10 cellular contexts compared by ENCODE assay signal in genomic region chr1:64042331-64043100, GRCh38.
DNase-seq lines count a peak whose midpoint lies in the region; TF ChIP-seq lines count a peak whose summit lies in the region.
"Had no signal": no experiment of that assay in that cellular context is flagged by ENCODE, and none has a peak within 500 bp of the region (broad histone marks: within the 10 kb centered on the region; RNA-seq: fewer than 3 reads in every experiment).

No MANE protein-coding gene starts in this region.

- BruUV-seq in OCI-LY7 (replicated peaks; lab: Mats Ljungman, UMichigan) = no TSS peak

- POLR2A ChIA-PET in AG04450 (lab: Yijun Ruan, JAX) (interaction anchor here (1.2 kb wide), 1 partner anchor 143 kb away, joined by 3 read pairs; no protein-coding TSS in a partner anchor), OCI-LY7 (lab: Charles Lee) (interaction anchor here (0.8 kb wide), 1 partner anchor 11 kb away, joined by 3 read pairs; no protein-coding TSS in a partner anchor)

- TF ChIP-seq POLR2A in ovary (IDR thresholded peaks at IDR 0.05) = no peak

- H3K36me3 ChIP-seq in ovary (no peaks in the 10 kb centered on the region), OCI-LY7 (ENCODE audit: insufficient read depth, low read length) (no peaks in the 10 kb centered on the region)

- 30 to 38% (median 33%) methylated on average over 10 of the region's 10 CpGs for WGBS in ovary, 3 donors

- H3K27ac ChIP-seq in AG04450 (ENCODE audit: low read depth, low read length) = peak overlapping the region; percentile 58
- no peak overlapping the region for H3K27ac ChIP-seq in ovary
- H3K27ac ChIP-seq in OCI-LY7 (ENCODE audit: low read depth, low read length, poor library complexity, severe bottlenecking) = no peak overlapping the region

- peaks cover 4% of the 10 kb centered on the region for H3K4me1 ChIP-seq in ovary (ENCODE audit: insufficient read depth)
- no peaks in the 10 kb centered on the region for H3K4me1 ChIP-seq in OCI-LY7 (ENCODE audit: insufficient read depth, low read length, poor library complexity, severe bottlenecking)

- TF ChIP-seq CTCF in AG04450 (IDR thresholded peaks at IDR 0.05; ENCODE audit: low read depth, low read length) = no peak
- TF ChIP-seq CTCF in ovary (IDR thresholded peaks at IDR 0.05) = no peak
- no peak for TF ChIP-seq CTCF in OCI-LY7 (conservative IDR thresholded peaks at IDR 0.05; ENCODE audit: low read length)

- H3K9me3 ChIP-seq in AG04450 (ENCODE audit: control insufficient read depth, insufficient read depth, low read length) (no peaks in the 10 kb centered on the region), ovary (no peaks in the 10 kb centered on the region), OCI-LY7 (ENCODE audit: low read length) (no peaks in the 10 kb centered on the region)

- peak; percentile 52 for TF ChIP-seq EP300 in ovary (IDR thresholded peaks at IDR 0.05)

- no peaks in the 10 kb centered on the region for H3K9me2 ChIP-seq in OCI-LY7 (ENCODE audit: insufficient read depth, low read length)

- H3K4me3 ChIP-seq in AG04450 (ENCODE audit: low read depth, low read length) = no peak overlapping the region
- H3K4me3 ChIP-seq in ovary = no peak overlapping the region
- H3K4me3 ChIP-seq in OCI-LY7 (ENCODE audit: low read depth, low read length, poor library complexity, severe bottlenecking) = no peak overlapping the region

- peak; percentile 83 for DNase-seq in AG04450 (ENCODE audit: low read depth, low spot score)
- peak; percentile 27 for DNase-seq in NCI-H69 (lab: John Stamatoyannopoulos, UW)
- DNase-seq in fibroblast of gingiva (ENCODE audit: low read depth) = peak; percentile 98
- DNase-seq in ovary = peak in 2 of 5 donors; percentile 38 to 42
- DNase-seq in NCI-H82 (lab: John Stamatoyannopoulos, UW) = no peak
- no peak for DNase-seq in activated CD4-positive, alpha-beta T cell treated with anti-CD3 and anti-CD28 coated beads for 1 hour
- DNase-seq in OCI-LY7 (ENCODE audit: low spot score) = no peak
- DNase-seq in activated T-cell treated with anti-CD3 and anti-CD28 coated beads for 4 hours = no peak
- DNase-seq: DMS53, NCI-H146 had no signal

- no peak overlapping the region for H2AFZ ChIP-seq in OCI-LY7 (ENCODE audit: low read length)

- H3K27me3 ChIP-seq in AG04450 (ENCODE audit: control insufficient read depth, insufficient read depth, low read length) (no peaks in the 10 kb centered on the region), ovary (no peaks in the 10 kb centered on the region)

- CTCF ChIA-PET in AG04450 (lab: Charles Lee) (interaction anchor here (2.0 kb wide), 1 partner anchor 368 kb away, joined by 6 read pairs; no protein-coding TSS in a partner anchor), OCI-LY7 (lab: Charles Lee; ENCODE audit: unreplicated experiment) (no interaction called here)

- no peaks in the 10 kb centered on the region for H4K20me1 ChIP-seq in OCI-LY7 (ENCODE audit: insufficient read depth, low read length)

- intact Hi-C loops in ovary (cut with DNase I) = no loop called here
- intact Hi-C loops in OCI-LY7 (cut with micrococcal nuclease; ENCODE audit: unreplicated experiment) = no loop called here

- no peak overlapping the region for H3K4me2 ChIP-seq in OCI-LY7 (ENCODE audit: low read length)

- H3K79me2 ChIP-seq in OCI-LY7 (ENCODE audit: insufficient read depth, low read depth, low read length) = no peaks in the 10 kb centered on the region

Comparison
In these comparisons a context has a peak if more than half of its experiments do, and no peak if none do; other contexts are left out.
1. DNase-seq: peak in AG04450 (single experiment), NCI-H69 (single experiment) and fibroblast of gingiva (single experiment); none in NCI-H82 (single experiment), activated CD4-positive, alpha-beta T cell treated with anti-CD3 and anti-CD28 coated beads for 1 hour (single experiment), OCI-LY7 (single experiment) and activated T-cell treated with anti-CD3 and anti-CD28 coated beads for 4 hours (single experiment).